In genomic region chr3:81132995-81133394, GRCh38 we compare ENCODE assay signal across 31 cellular contexts.
"Had no signal": no experiment of that assay in that cellular context is flagged by ENCODE, and none has a peak within 500 bp of the region (broad histone marks: within the 10 kb centered on the region; RNA-seq: fewer than 3 reads in every experiment).

No MANE protein-coding gene starts in this region.

- H3K4me3 ChIP-seq: adrenal gland, ascending aorta, body of pancreas, breast epithelium, cardiac muscle cell had no signal

- H3K36me3 ChIP-seq: adrenal gland, ascending aorta, brain microvascular endothelial cell, breast epithelium, cardiac muscle cell had no signal

- H3K9me3 ChIP-seq: ascending aorta, body of pancreas had no signal

- H3K4me1 ChIP-seq: adrenal gland, ascending aorta, body of pancreas, breast epithelium had no signal

- DNase-seq: activated effector memory CD4-positive, alpha-beta T cell treated with anti-CD3 and anti-CD28 coated beads, Interleukin-2, amount 50 U/mL, for 16 hours; activated effector memory CD4-positive, alpha-beta T cell treated with Interleukin-2 at 50 U/mL for 16 hours; activated gamma-delta T cell; activated gamma-delta T cell treated with Interleukin-2 at 50 U/mL for 16 hours; activated naive CD4-positive, alpha-beta T cell; activated naive CD4-positive, alpha-beta T cell treated with anti-CD3 and anti-CD28 coated beads for 36 hours; activated naive CD4-positive, alpha-beta T cell treated with anti-CD3 and anti-CD28 coated beads, Interleukin-2, amount 10 ng/mL, durations not matched to agents 7 days and 5 days; activated naive CD4-positive, alpha-beta T cell treated with anti-CD3 and anti-CD28 coated beads, Interleukin-2, amount 50 U/mL, for 16 hours; activated naive CD4-positive, alpha-beta T cell treated with Interleukin-2 at 50 U/mL for 16 hours; activated naive CD8-positive, alpha-beta T cell treated with anti-CD3 and anti-CD28 coated beads for 36 hours; activated naive CD8-positive, alpha-beta T cell treated with anti-CD3 and anti-CD28 coated beads, Interleukin-2, amount 10 ng/mL, durations not matched to agents 7 days and 5 days; activated naive CD8-positive, alpha-beta T cell treated with anti-CD3 and anti-CD28 coated beads, Interleukin-2, amount 50 U/mL, for 24 hours; activated T-cell treated with anti-CD3 and anti-CD28 coated beads, Interleukin-2, amount 50 U/mL, for 24 hours; activated T-cell treated with anti-CD3 and anti-CD28 coated beads, Interleukin-2, amount 50 U/mL, for 4 hours; activated T-cell treated with anti-CD3 and anti-CD28 coated beads, Interleukin-2, amount 50 U/mL, for 48 hours; activated T-cell treated with anti-CD3 and anti-CD28 coated beads, Interleukin-2, amount 50 U/mL, for 72 hours; adrenal gland; amniotic stem cell; amygdala; anterior cingulate cortex; aorta; body of pancreas; brain microvascular endothelial cell; caudate nucleus; central memory CD4-positive, alpha-beta T cell; cerebellar nuclear complex had no signal

- H3K27ac ChIP-seq: adrenal gland, ascending aorta, body of pancreas, brain microvascular endothelial cell, breast epithelium, cardiac muscle cell had no signal

- H3K27me3 ChIP-seq: adrenal gland, ascending aorta, body of pancreas, brain microvascular endothelial cell, breast epithelium, cardiac muscle cell had no signal

- ATAC-seq: activated naive CD4-positive, alpha-beta T cell treated with anti-CD3 and anti-CD28 coated beads, Interleukin-2, amount 50 U/mL, for 72 hours; activated naive CD8-positive, alpha-beta T cell treated with anti-CD3 and anti-CD28 coated beads, Interleukin-2, amount 50 U/mL, for 24 hours; activated T-cell treated with anti-CD3 and anti-CD28 coated beads, Interleukin-2, amount 50 U/mL, for 4 hours; activated T-cell treated with anti-CD3 and anti-CD28 coated beads, Interleukin-2, amount 50 U/mL, for 72 hours; activated T-helper 17 cell treated with anti-CD3 and anti-CD28 coated beads, Interleukin-2, amount 50 U/mL, for 72 hours; body of pancreas had no signal
